15 cellular contexts compared by ENCODE assay signal in genomic region chr18:80046961-80047541, GRCh38. TPM values are rescaled to one million over a fixed set of nuclear protein-coding genes. Genes with fewer than 3 reads are reported as not detected.
DNase-seq lines count a peak whose midpoint lies in the region; ATAC-seq and TF ChIP-seq lines count a peak whose summit lies in the region.
"Had no signal": no experiment of that assay in that cellular context is flagged by ENCODE, and none has a peak within 500 bp of the region (broad histone marks: within the 10 kb centered on the region; RNA-seq: fewer than 3 reads in every experiment).

No MANE protein-coding gene starts in this region.

- DNase-seq in Right ventricle myocardium inferior (ENCODE audit: missing footprints) = peak; percentile 56
- no peak for DNase-seq in left cardiac atrium
- no peak for DNase-seq in Panc1 (ENCODE audit: low read depth, low spot score)
- DNase-seq in fibroblast of mammary gland (ENCODE audit: low read depth) = peak; percentile 8
- DNase-seq in activated T-cell treated with anti-CD3 and anti-CD28 coated beads, Interleukin-2, amount 50 U/mL, for 4 hours = no peak
- DNase-seq in HUDEP-2 (lab: John Stamatoyannopoulos, UW; ENCODE audit: unreplicated experiment in 76 of 76) = no peak
- DNase-seq in sciatic nerve (ENCODE audit: low spot score) = no peak
- DNase-seq: COR-L47, IMR-90, Kasumi-1, NCI-H1105 treated with DMSO at 0.1 percent for 48 hours, NCI-H1930, NCI-H524 treated with DMSO at 0.1 percent for 48 hours, SHP77 treated with DMSO at 0.1 percent for 48 hours had no signal

- CTCF ChIA-PET in Panc1 (lab: Charles Lee) = interaction anchor here (1.1 kb wide), 1 partner anchor 13 kb away, joined by 3 read pairs; the partner anchor contains the start of gene RBFA

- H3K27ac ChIP-seq in Panc1 (ENCODE audit: low read length) = no peak overlapping the region

- H3K36me3 Mint-ChIP-seq in activated T-cell treated with anti-CD3 and anti-CD28 coated beads, Interleukin-2, amount 50 U/mL, for 4 hours (ENCODE audit: insufficient read depth) = peaks cover 29% of the 10 kb centered on the region

- H3K4me1 ChIP-seq in Panc1 (ENCODE audit: control insufficient read depth, insufficient read depth, low read length) = no peaks in the 10 kb centered on the region
- H3K4me1 ChIP-seq: HAP-1 had no signal

- TF ChIP-seq CTCF in Panc1 (IDR thresholded peaks at IDR 0.05) (no peak), fibroblast of mammary gland (conservative IDR thresholded peaks at IDR 0.05; ENCODE audit: control insufficient read depth, insufficient read depth, low read depth, low read length) (no peak)

- H3K27me3 ChIP-seq in Panc1 (ENCODE audit: control insufficient read depth, insufficient read depth, low read length) = no peaks in the 10 kb centered on the region

- intact Hi-C loops in Right ventricle myocardium inferior (cut with DNase I) = no loop called here
- intact Hi-C loops in left cardiac atrium (cut with DNase I) = no loop called here
- intact Hi-C loops in Panc1 (cut with micrococcal nuclease; ENCODE audit: unreplicated experiment) = no loop called here
- intact Hi-C loops in sciatic nerve (cut with DNase I) = no loop called here

- no peaks in the 10 kb centered on the region for H3K9me3 ChIP-seq in Panc1 (ENCODE audit: control insufficient read depth, insufficient read depth, low read depth, low read length)

- ATAC-seq in Right ventricle myocardium inferior (no peak), left cardiac atrium (no peak), Panc1 (peak; percentile 7; the same call in 1 of the 2 replicates), sciatic nerve (no peak)
- no peak for ATAC-seq in activated T-cell treated with anti-CD3 and anti-CD28 coated beads, Interleukin-2, amount 50 U/mL, for 4 hours

- POLR2A ChIA-PET in Panc1 (lab: Charles Lee) = no interaction called here

- H3K4me1 Mint-ChIP-seq in activated T-cell treated with anti-CD3 and anti-CD28 coated beads, Interleukin-2, amount 50 U/mL, for 4 hours (ENCODE audit: low read depth) = no peaks in the 10 kb centered on the region

- in situ Hi-C loops in Panc1 (cut with HindIII; ENCODE audit: low pct_unique_long_range_greater_than_20kb, low sequenced_read_pairs) = no loop called here

- no TSS peak for BruUV-seq in Panc1 (replicated peaks; lab: Mats Ljungman, UMichigan)

- no peaks in the 10 kb centered on the region for H3K27me3 Mint-ChIP-seq in activated T-cell treated with anti-CD3 and anti-CD28 coated beads, Interleukin-2, amount 50 U/mL, for 4 hours (ENCODE audit: low read depth)

- H3K36me3 ChIP-seq in Panc1 (ENCODE audit: control insufficient read depth, insufficient read depth, low read length) = no peaks in the 10 kb centered on the region

- peaks cover 11% of the 10 kb centered on the region for H3K9me3 Mint-ChIP-seq in activated T-cell treated with anti-CD3 and anti-CD28 coated beads, Interleukin-2, amount 50 U/mL, for 4 hours

- no peak overlapping the region for H3K4me3 Mint-ChIP-seq in activated T-cell treated with anti-CD3 and anti-CD28 coated beads, Interleukin-2, amount 50 U/mL, for 4 hours

- no peak overlapping the region for H3K4me3 ChIP-seq in Panc1 (ENCODE audit: low read depth in 2 of 2, low read length in 2 of 2)
- no peak overlapping the region for H3K4me3 ChIP-seq in fibroblast of mammary gland (ENCODE audit: control insufficient read depth, low read depth, low read length)
- H3K4me3 ChIP-seq: HAP-1 had no signal

RNA-seq across cellular contexts. Expression of gene RBFA, which starts 12.8 kb away (rescaled TPM):
- total RNA-seq in Right ventricle myocardium inferior (25.3 TPM), left cardiac atrium (10 to 100 TPM; 14.3 to 16.1 TPM), Panc1 (2021; ENCODE audit: unreplicated experiment) (83.1 TPM), sciatic nerve (23.8 TPM)
- 59.9 TPM for polyA plus RNA-seq in Panc1 (2012; ENCODE audit: insufficient read length)
- total RNA-seq in activated T-cell treated with anti-CD3 and anti-CD28 coated beads, Interleukin-2, amount 50 U/mL, for 4 hours = 10 to 100 TPM; 40.0 to 52.3 (median 42.6) TPM

RNA-seq across cellular contexts. Expression of gene TXNL4A, which starts 58.7 kb away (rescaled TPM):
- total RNA-seq in Right ventricle myocardium inferior = 90.8 TPM
- total RNA-seq in left cardiac atrium = 100 to 1,000 TPM in 1 of 2 donors, 10 to 100 TPM in 1; 92.0 to 114 TPM
- total RNA-seq in Panc1 (2021; ENCODE audit: unreplicated experiment) = 416 TPM
- polyA plus RNA-seq in Panc1 (2012; ENCODE audit: insufficient read length) = 387 TPM
- total RNA-seq in activated T-cell treated with anti-CD3 and anti-CD28 coated beads, Interleukin-2, amount 50 U/mL, for 4 hours = 100 to 1,000 TPM; 211 to 261 (median 247) TPM
- total RNA-seq in sciatic nerve = 71.7 TPM

Comparison
In these comparisons a context has a peak if more than half of its experiments do, and no peak if none do; other contexts are left out.
1. DNase-seq: peak in Right ventricle myocardium inferior (single experiment) and fibroblast of mammary gland (single experiment); none in left cardiac atrium (single experiment), Panc1 (single experiment), activated T-cell treated with anti-CD3 and anti-CD28 coated beads, Interleukin-2, amount 50 U/mL, for 4 hours (single experiment), HUDEP-2 (0 of 76) and sciatic nerve (single experiment).